Comparison of ENCODE assay signal across 8 cellular contexts in genomic region chr2:151357359-151357758, GRCh38. TPM values are rescaled to one million over a fixed set of nuclear protein-coding genes. Genes with fewer than 3 reads are reported as not detected.
DNase-seq lines count a peak whose midpoint lies in the region; ATAC-seq and TF ChIP-seq lines count a peak whose summit lies in the region.
"Had no signal": no experiment of that assay in that cellular context is flagged by ENCODE, and none has a peak within 500 bp of the region (broad histone marks: within the 10 kb centered on the region; RNA-seq: fewer than 3 reads in every experiment).

A gene with protein sequence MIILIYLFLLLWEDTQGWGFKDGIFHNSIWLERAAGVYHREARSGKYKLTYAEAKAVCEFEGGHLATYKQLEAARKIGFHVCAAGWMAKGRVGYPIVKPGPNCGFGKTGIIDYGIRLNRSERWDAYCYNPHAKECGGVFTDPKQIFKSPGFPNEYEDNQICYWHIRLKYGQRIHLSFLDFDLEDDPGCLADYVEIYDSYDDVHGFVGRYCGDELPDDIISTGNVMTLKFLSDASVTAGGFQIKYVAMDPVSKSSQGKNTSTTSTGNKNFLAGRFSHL (plus strand): TSS chr2:151357592. CDS start chr2:151357667, 75 bp downstream.

- H3K36me3 ChIP-seq in Loucy (ENCODE audit: insufficient read depth, low read length) (no peaks in the 10 kb centered on the region), mammary epithelial cell (ENCODE audit: insufficient read depth, low read length) (no peaks in the 10 kb centered on the region), left lung (no peaks in the 10 kb centered on the region), uterus (no peaks in the 10 kb centered on the region)

- H3K27ac Mint-ChIP-seq in activated T-helper 2 cell treated with anti-CD3 and anti-CD28 coated beads, Interferon-gamma antibody, Interleukin-2, Interleukin-4, amounts not matched to agents 10 μg/mL and 5 μg/mL and 100 μg/mL, durations not matched to agents 14 hours and 24 hours and 36 hours, result no peak within 1 kb of the TSS

- no peaks in the 10 kb centered on the region for H3K4me1 ChIP-seq in Loucy (ENCODE audit: insufficient read depth, low read length, poor library complexity, severe bottlenecking)
- H3K4me1 ChIP-seq in mammary epithelial cell (ENCODE audit: insufficient read depth, low read length), result no peaks in the 10 kb centered on the region
- H3K4me1 ChIP-seq in left lung, result peaks cover 0 to 21% of the 10 kb centered on the region in 2 donors
- no peaks in the 10 kb centered on the region for H3K4me1 ChIP-seq in uterus

- TF ChIP-seq CTCF in Loucy (conservative IDR thresholded peaks at IDR 0.05; ENCODE audit: low read length), result no peak
- TF ChIP-seq CTCF in mammary epithelial cell (conservative IDR thresholded peaks at IDR 0.05 in 1 of 2, IDR thresholded peaks at IDR 0.05 in 1 of 2; ENCODE audit: extremely low read depth in 1 of 2, insufficient read depth in 1 of 2, low read depth in 1 of 2, low read length in 2 of 2), result no peak
- TF ChIP-seq CTCF in left lung (IDR thresholded peaks at IDR 0.05), result no peak
- no peak for TF ChIP-seq CTCF in uterus (IDR thresholded peaks at IDR 0.05)

- H3K4me3 ChIP-seq in Loucy (ENCODE audit: low read length, poor library complexity, severe bottlenecking) (no peak within 1 kb of the TSS), mammary epithelial cell (replicated peaks in 1 of 3; ENCODE audit: insufficient read depth in 1 of 3, low read depth in 2 of 3, low read length in 3 of 3) (no peak within 1 kb of the TSS), left lung (peak within 1 kb of the TSS in 1 of 2 donors; percentile 31), uterus (no peak within 1 kb of the TSS)

- no peaks in the 10 kb centered on the region for H3K36me3 Mint-ChIP-seq in activated T-helper 2 cell treated with anti-CD3 and anti-CD28 coated beads, Interferon-gamma antibody, Interleukin-2, Interleukin-4, amounts not matched to agents 10 μg/mL and 5 μg/mL and 100 μg/mL, durations not matched to agents 14 hours and 24 hours and 36 hours (ENCODE audit: low read depth)

- H3F3A ChIP-seq in Loucy (ENCODE audit: low read depth), result no peaks in the 10 kb centered on the region

- H3K27ac ChIP-seq in mammary epithelial cell (ENCODE audit: insufficient read depth, low read depth, low read length) (no peak within 1 kb of the TSS), left lung (peak within 1 kb of the TSS; percentile 56 to 57), uterus (peak within 1 kb of the TSS; percentile 26 to 54)

- H2AFZ ChIP-seq in Loucy (ENCODE audit: low read length), result peak within 1 kb of the TSS; percentile 46; the same call in 1 of the 2 replicates
- H2AFZ ChIP-seq in mammary epithelial cell (ENCODE audit: low read depth, low read length), result no peak within 1 kb of the TSS

- H4K20me1 ChIP-seq in Loucy (ENCODE audit: insufficient read depth, low read length, poor library complexity, severe bottlenecking) (no peaks in the 10 kb centered on the region), mammary epithelial cell (ENCODE audit: insufficient read depth, low read length) (no peaks in the 10 kb centered on the region)

- no TSS peak for BruUV-seq in mammary epithelial cell (replicated peaks; lab: Mats Ljungman, UMichigan)

- dilution Hi-C loops in mammary epithelial cell (cut with HindIII; ENCODE audit: low sequenced_read_pairs), result no loop called here

- H3K27me3 Mint-ChIP-seq in activated T-helper 2 cell treated with anti-CD3 and anti-CD28 coated beads, Interferon-gamma antibody, Interleukin-2, Interleukin-4, amounts not matched to agents 10 μg/mL and 5 μg/mL and 100 μg/mL, durations not matched to agents 14 hours and 24 hours and 36 hours (ENCODE audit: low read depth), result peaks cover 17% of the 10 kb centered on the region

- CTCF ChIA-PET in mammary epithelial cell (lab: Charles Lee; ENCODE audit: low non-redundant PET), result no interaction called here

- H3K9ac ChIP-seq in Loucy (ENCODE audit: low read depth, low read length, poor library complexity, severe bottlenecking), result no peak within 1 kb of the TSS
- H3K9ac ChIP-seq in mammary epithelial cell (ENCODE audit: insufficient read depth, low read length), result no peak within 1 kb of the TSS

- DNase-seq in mammary epithelial cell (peak; percentile 87), left lung (no peak), uterus (peak in 1 of 2 donors; percentile 31), NCI-H1048 (lab: John Stamatoyannopoulos, UW) (no peak), NCI-H446 (lab: John Stamatoyannopoulos, UW) (no peak)
- no peak for DNase-seq in activated T-helper 2 cell treated with anti-CD3 and anti-CD28 coated beads, Interferon-gamma antibody, Interleukin-2, Interleukin-4, amounts not matched to agents 10 μg/mL and 5 μg/mL and 100 μg/mL, durations not matched to agents 14 hours and 24 hours and 36 hours (ENCODE audit: low spot score)
- DNase-seq: NCI-H1417 had no signal

- ATAC-seq in left lung, result peak; percentile 80

- H3K27me3 ChIP-seq in Loucy (ENCODE audit: insufficient read depth, low read length, poor library complexity, severe bottlenecking), result no peaks in the 10 kb centered on the region
- no peaks in the 10 kb centered on the region for H3K27me3 ChIP-seq in mammary epithelial cell (ENCODE audit: insufficient read depth, low read length)
- no peaks in the 10 kb centered on the region for H3K27me3 ChIP-seq in left lung
- H3K27me3 ChIP-seq in uterus, result no peaks in the 10 kb centered on the region

- no peaks in the 10 kb centered on the region for H3K9me3 ChIP-seq in Loucy (ENCODE audit: insufficient read depth, low read depth, low read length)
- no peaks in the 10 kb centered on the region for H3K9me3 ChIP-seq in mammary epithelial cell (replicated peaks; ENCODE audit: insufficient read depth, low read length)
- H3K9me3 ChIP-seq in left lung, result no peaks in the 10 kb centered on the region
- no peaks in the 10 kb centered on the region for H3K9me3 ChIP-seq in uterus

- no peaks in the 10 kb centered on the region for H3K9me3 Mint-ChIP-seq in activated T-helper 2 cell treated with anti-CD3 and anti-CD28 coated beads, Interferon-gamma antibody, Interleukin-2, Interleukin-4, amounts not matched to agents 10 μg/mL and 5 μg/mL and 100 μg/mL, durations not matched to agents 14 hours and 24 hours and 36 hours

- no peaks in the 10 kb centered on the region for H3K9me2 ChIP-seq in Loucy (replicated peaks; ENCODE audit: low read depth, low read length)

- WGBS in mammary epithelial cell (ENCODE audit: low coverage, missing lambda C conversion rate), result 26% methylated on average over 3 of the region's 3 CpGs

- H3K4me2 ChIP-seq in Loucy (ENCODE audit: low read depth, low read length, poor library complexity, severe bottlenecking), result no peak within 1 kb of the TSS
- H3K4me2 ChIP-seq in mammary epithelial cell (ENCODE audit: insufficient read depth, low read depth, low read length), result no peak within 1 kb of the TSS

- intact Hi-C loops in mammary epithelial cell (cut with micrococcal nuclease) (no loop called here), left lung (cut with DNase I) (no loop called here), uterus (cut with DNase I; ENCODE audit: low total_unique reads) (no loop called here)
- intact Hi-C loops in activated T-helper 2 cell treated with anti-CD3 and anti-CD28 coated beads, Interferon-gamma antibody, Interleukin-2, Interleukin-4, amounts not matched to agents 10 μg/mL and 5 μg/mL and 100 μg/mL, durations not matched to agents 14 hours and 24 hours and 36 hours (cut with micrococcal nuclease), result no loop called here

- H3K4me1 Mint-ChIP-seq in activated T-helper 2 cell treated with anti-CD3 and anti-CD28 coated beads, Interferon-gamma antibody, Interleukin-2, Interleukin-4, amounts not matched to agents 10 μg/mL and 5 μg/mL and 100 μg/mL, durations not matched to agents 14 hours and 24 hours and 36 hours (ENCODE audit: low read depth), result no peaks in the 10 kb centered on the region

- H3K4me3 Mint-ChIP-seq in activated T-helper 2 cell treated with anti-CD3 and anti-CD28 coated beads, Interferon-gamma antibody, Interleukin-2, Interleukin-4, amounts not matched to agents 10 μg/mL and 5 μg/mL and 100 μg/mL, durations not matched to agents 14 hours and 24 hours and 36 hours (ENCODE audit: low read depth), result no peak within 1 kb of the TSS

- in situ Hi-C loops in mammary epithelial cell (cut with MboI; ENCODE audit: low sequenced_read_pairs in 2 of 2), result no loop called here

- TF ChIP-seq POLR2A in uterus (IDR thresholded peaks at IDR 0.05), result peak in 1 of 2 donors; percentile 44

- H3K79me2 ChIP-seq in Loucy (ENCODE audit: insufficient read depth, low read length), result no peaks in the 10 kb centered on the region
- no peaks in the 10 kb centered on the region for H3K79me2 ChIP-seq in mammary epithelial cell (ENCODE audit: insufficient read depth, low read length)

RNA-seq across cellular contexts. Expression of the gene that starts here (rescaled TPM):
- total RNA-seq in mammary epithelial cell (under 1 TPM in 1 of 2 donors, not detected in 1; 0.50 TPM), left lung (10 to 100 TPM in 1 of 2 donors, 1 to 10 TPM in 1; 7.3 to 14.8 TPM), uterus (1 to 10 TPM in 3 of 4 donors, under 1 TPM in 1; 0.88 to 3.2 (median 1.6) TPM)
- polyA plus RNA-seq in mammary epithelial cell, result 0.09 TPM
- polyA minus RNA-seq in mammary epithelial cell, result not detected
- total RNA-seq in activated T-helper 2 cell treated with anti-CD3 and anti-CD28 coated beads, Interferon-gamma antibody, Interleukin-2, Interleukin-4, amounts not matched to agents 10 μg/mL and 5 μg/mL and 100 μg/mL, durations not matched to agents 14 hours and 24 hours and 36 hours, result not detected in 2 replicates

Comparison
In these comparisons a context has a peak if more than half of its experiments do, and no peak if none do; other contexts are left out.
1. Peak in DNase-seq in mammary epithelial cell; RNA of the gene not detected or under 1 TPM.